Comparison of ENCODE assay signal across 9 cellular contexts in the genomic region with DNA sequence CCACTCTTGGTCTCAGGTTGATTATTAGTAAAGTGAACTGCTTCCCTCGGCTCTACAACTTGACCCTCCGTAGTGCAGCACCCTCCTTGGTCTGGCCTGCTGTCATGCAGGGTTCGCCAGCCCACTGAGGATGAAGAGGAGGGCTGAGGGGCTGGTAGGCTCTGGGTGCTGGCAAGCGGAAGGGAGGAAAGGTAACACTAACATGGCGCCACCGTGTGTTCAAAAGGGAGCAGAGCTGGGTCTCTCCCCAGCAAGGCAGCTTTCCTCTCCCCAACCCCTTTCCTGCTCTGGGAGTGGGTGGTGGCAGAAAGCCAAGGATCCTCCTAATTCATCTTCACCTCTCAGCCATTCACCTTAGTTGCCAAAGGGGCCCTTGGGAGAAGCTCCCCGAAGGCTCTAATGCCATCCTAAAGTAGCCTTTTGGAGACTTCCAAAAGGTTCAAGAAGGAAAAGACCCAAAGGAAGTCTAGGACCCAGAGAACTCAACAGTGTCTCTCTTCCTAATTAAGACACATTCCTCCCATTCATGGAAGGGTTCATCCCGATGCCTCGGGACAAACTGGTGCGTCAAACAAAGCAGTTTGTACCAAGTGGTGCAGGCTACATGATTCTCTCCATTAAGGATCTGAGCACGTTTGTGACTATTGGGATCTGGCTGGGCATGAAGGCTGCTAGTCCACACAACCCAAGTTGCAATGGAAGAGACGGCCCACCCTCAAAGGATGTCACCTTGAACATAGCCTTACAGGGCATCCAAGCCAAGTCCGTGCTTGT.
A peak's percentile ranks its signal among the peaks of the same experiment; 100 is the strongest.
DNase-seq lines count a peak whose midpoint lies in the region; ATAC-seq, FAIRE-seq and TF ChIP-seq lines count a peak whose summit lies in the region.
"Had no signal": no experiment of that assay in that cellular context is flagged by ENCODE, and none has a peak within 500 bp of the region (broad histone marks: within the 10 kb centered on the region; RNA-seq: fewer than 3 reads in every experiment).

No MANE protein-coding gene starts in this region.

- TF ChIP-seq EP300 in ovary (IDR thresholded peaks at IDR 0.05) (no peak), upper lobe of left lung (IDR thresholded peaks at IDR 0.05) (no peak)

- peaks cover 5% of the 10 kb centered on the region for H3K4me1 Mint-ChIP-seq in activated T-helper 1 cell treated with anti-CD3 and anti-CD28 coated beads, Interleukin-12 subunit alpha, Interleukin-12 subunit beta, Interleukin-2, Interleukin-4 antibody, amounts not matched to agents 30 ng/mL and 10 ng/mL and 1 ng/mL, durations not matched to agents 14 hours and 24 hours and 36 hours (ENCODE audit: low read depth)

- H3K4me3 ChIP-seq in Panc1 (ENCODE audit: low read depth in 2 of 2, low read length in 2 of 2) (no peak overlapping the region), ovary (no peak overlapping the region), upper lobe of left lung (no peak overlapping the region)

- no peaks in the 10 kb centered on the region for H3K9me3 Mint-ChIP-seq in activated T-helper 1 cell treated with anti-CD3 and anti-CD28 coated beads, Interleukin-12 subunit alpha, Interleukin-12 subunit beta, Interleukin-2, Interleukin-4 antibody, amounts not matched to agents 30 ng/mL and 10 ng/mL and 1 ng/mL, durations not matched to agents 14 hours and 24 hours and 36 hours

- no peak for DNase-seq in GM12891 (ENCODE audit: insufficient read length, low spot score)
- peak; percentile 30 for DNase-seq in KG1 (lab: John Stamatoyannopoulos, UW)
- peak; percentile 27 for DNase-seq in Panc1 (ENCODE audit: low read depth, low spot score)
- peak; percentile 51 for DNase-seq in activated T-helper 1 cell treated with anti-CD3 and anti-CD28 coated beads, Interleukin-12 subunit alpha, Interleukin-12 subunit beta, Interleukin-2, Interleukin-4 antibody, amounts not matched to agents 30 ng/mL and 10 ng/mL and 1 ng/mL, durations not matched to agents 14 hours and 24 hours and 36 hours (ENCODE audit: low spot score)
- peak; percentile 35 for DNase-seq in fibroblast of the conjunctiva (ENCODE audit: low read depth)
- peak; percentile 70 to 79 (median 74) for DNase-seq in ovary
- peak in 1 of 2 donors; percentile 73 for DNase-seq in upper lobe of left lung
- no peak for DNase-seq in mesenteric fat pad (ENCODE audit: low spot score)

- H3K27ac Mint-ChIP-seq in activated T-helper 1 cell treated with anti-CD3 and anti-CD28 coated beads, Interleukin-12 subunit alpha, Interleukin-12 subunit beta, Interleukin-2, Interleukin-4 antibody, amounts not matched to agents 30 ng/mL and 10 ng/mL and 1 ng/mL, durations not matched to agents 14 hours and 24 hours and 36 hours = peak overlapping the region; percentile 48

- H3K9me3 ChIP-seq in Panc1 (ENCODE audit: control insufficient read depth, insufficient read depth, low read depth, low read length) (no peaks in the 10 kb centered on the region), ovary (no peaks in the 10 kb centered on the region), upper lobe of left lung (no peaks in the 10 kb centered on the region)

- H3K4me1 ChIP-seq in Panc1 (ENCODE audit: control insufficient read depth, insufficient read depth, low read length) (peaks cover 15% of the 10 kb centered on the region), ovary (ENCODE audit: insufficient read depth) (peaks cover 18% of the 10 kb centered on the region), upper lobe of left lung (peaks cover 3 to 15% (median 10%) of the 10 kb centered on the region in 4 donors)

- H3K27ac ChIP-seq in Panc1 (ENCODE audit: low read length) (no peak overlapping the region), ovary (peak overlapping the region in 1 of 2 donors; percentile 36), upper lobe of left lung (no peak overlapping the region)

- POLR2A ChIA-PET in Panc1 (lab: Charles Lee) = no interaction called here

- H3K27me3 ChIP-seq in Panc1 (ENCODE audit: control insufficient read depth, insufficient read depth, low read length) (no peaks in the 10 kb centered on the region), ovary (no peaks in the 10 kb centered on the region), upper lobe of left lung (no peaks in the 10 kb centered on the region)

- TF ChIP-seq POLR2A in GM12891 (IDR thresholded peaks at IDR 0.05; ENCODE audit: low read depth, low read length) (no peak), ovary (IDR thresholded peaks at IDR 0.05) (no peak), upper lobe of left lung (IDR thresholded peaks at IDR 0.05) (no peak)

- FAIRE-seq in GM12891 (lab: Jason Lieb, UNC) = peak; percentile 92
- FAIRE-seq: islet of Langerhans had no signal

- no peaks in the 10 kb centered on the region for H3K27me3 Mint-ChIP-seq in activated T-helper 1 cell treated with anti-CD3 and anti-CD28 coated beads, Interleukin-12 subunit alpha, Interleukin-12 subunit beta, Interleukin-2, Interleukin-4 antibody, amounts not matched to agents 30 ng/mL and 10 ng/mL and 1 ng/mL, durations not matched to agents 14 hours and 24 hours and 36 hours (ENCODE audit: insufficient read depth)

- intact Hi-C loops in Panc1 (cut with micrococcal nuclease; ENCODE audit: unreplicated experiment) (no loop called here), ovary (cut with DNase I) (loop anchor here in 3 of 4 donors (2.0 to 10.0 kb wide), 3 partner anchors 104 to 172 kb away; no protein-coding TSS in a partner anchor)
- intact Hi-C loops in activated T-helper 1 cell treated with anti-CD3 and anti-CD28 coated beads, Interleukin-12 subunit alpha, Interleukin-12 subunit beta, Interleukin-2, Interleukin-4 antibody, amounts not matched to agents 30 ng/mL and 10 ng/mL and 1 ng/mL, durations not matched to agents 14 hours and 24 hours and 36 hours (cut with micrococcal nuclease) = loop anchor here (1.0 to 2.0 kb wide), 4 partner anchors 94 to 410 kb away; partner anchors contain the start of gene SPATA20

- H3K36me3 Mint-ChIP-seq in activated T-helper 1 cell treated with anti-CD3 and anti-CD28 coated beads, Interleukin-12 subunit alpha, Interleukin-12 subunit beta, Interleukin-2, Interleukin-4 antibody, amounts not matched to agents 30 ng/mL and 10 ng/mL and 1 ng/mL, durations not matched to agents 14 hours and 24 hours and 36 hours (ENCODE audit: low read depth) = peaks cover 4% of the 10 kb centered on the region

- TF ChIP-seq CTCF in Panc1 (IDR thresholded peaks at IDR 0.05) = peak; percentile 86
- peak; percentile 48 to 56 (median 52) for TF ChIP-seq CTCF in ovary (IDR thresholded peaks at IDR 0.05)
- TF ChIP-seq CTCF in upper lobe of left lung (IDR thresholded peaks at IDR 0.05) = peak; percentile 57 to 76 (median 67)

- in situ Hi-C loops in Panc1 (cut with HindIII; ENCODE audit: low pct_unique_long_range_greater_than_20kb, low sequenced_read_pairs) = no loop called here

- CTCF ChIA-PET in Panc1 (lab: Charles Lee) = interaction anchor here (0.7 to 1.1 kb wide), 4 partner anchors 16 to 174 kb away, joined by 3 to 11 read pairs (median 4); no protein-coding TSS in a partner anchor

- BruUV-seq in Panc1 (replicated peaks; lab: Mats Ljungman, UMichigan) = no TSS peak

- WGBS in ovary, 3 donors = 33 to 40% (median 35%) methylated on average over 13 of the region's 13 CpGs
- 41 to 48% methylated on average over 10 to 13 of the region's 13 CpGs for WGBS in upper lobe of left lung, 2 donors

- H3K36me3 ChIP-seq in Panc1 (ENCODE audit: control insufficient read depth, insufficient read depth, low read length) = no peaks in the 10 kb centered on the region
- H3K36me3 ChIP-seq in ovary = no peaks in the 10 kb centered on the region
- H3K36me3 ChIP-seq in upper lobe of left lung = peaks cover 0 to 26% (median 7%) of the 10 kb centered on the region in 4 donors

- ATAC-seq in Panc1 (peak; percentile 67), upper lobe of left lung (ENCODE audit: low FRiP score in 2 of 2) (peak; percentile 71 to 82)

- no peak overlapping the region for H3K4me3 Mint-ChIP-seq in activated T-helper 1 cell treated with anti-CD3 and anti-CD28 coated beads, Interleukin-12 subunit alpha, Interleukin-12 subunit beta, Interleukin-2, Interleukin-4 antibody, amounts not matched to agents 30 ng/mL and 10 ng/mL and 1 ng/mL, durations not matched to agents 14 hours and 24 hours and 36 hours

TF ChIP-seq in GM12891, 5 proteins besides CTCF, POLR2A, EP300 and RAD21:
- TF ChIP-seq SPI1 (IDR thresholded peaks at IDR 0.05; ENCODE audit: low read depth, low read length) (no peak), POU2F2 (IDR thresholded peaks at IDR 0.05; ENCODE audit: low read depth, low read length) (no peak), PAX5 (IDR thresholded peaks at IDR 0.05; ENCODE audit: insufficient read depth, low read length, severe bottlenecking) (no peak), TAF1 (IDR thresholded peaks at IDR 0.05; ENCODE audit: low read depth, low read length) (no peak), POLR2AphosphoS5 (IDR thresholded peaks at IDR 0.05; ENCODE audit: low read depth, low read length) (no peak)

Comparison
In these comparisons a context has a peak if more than half of its experiments do, and no peak if none do; other contexts are left out.
1. DNase-seq: peak in KG1 (single experiment), Panc1 (single experiment), activated T-helper 1 cell treated with anti-CD3 and anti-CD28 coated beads, Interleukin-12 subunit alpha, Interleukin-12 subunit beta, Interleukin-2, Interleukin-4 antibody, amounts not matched to agents 30 ng/mL and 10 ng/mL and 1 ng/mL, durations not matched to agents 14 hours and 24 hours and 36 hours (single experiment), fibroblast of the conjunctiva (single experiment) and ovary (5 of 5); none in GM12891 (single experiment) and mesenteric fat pad (single experiment).
2. Peak in every context shown above with its lines, with median percentiles within 50 percentile points of each other: CTCF ChIP-seq.